ENCODE assay signal across 1 cellular context in genomic region chr1:99650773-99651437, GRCh38.
TF ChIP-seq lines count a peak whose summit lies in the region.

No MANE protein-coding gene starts in this region.

TF ChIP-seq in H1, 55 proteins besides CTCF, POLR2A, EP300 and RAD21:
- TF ChIP-seq BCL11A (IDR thresholded peaks at IDR 0.05; ENCODE audit: low read depth in 2 of 2, low read length in 2 of 2): no peak
- no peak; the same call in 1 of the 2 replicates for TF ChIP-seq TEAD4 (IDR thresholded peaks at IDR 0.05; ENCODE audit: low read depth, low read length)
- no peak for TF ChIP-seq NRF1 (IDR thresholded peaks at IDR 0.05; ENCODE audit: low read depth, low read length)
- TF ChIP-seq RXRA (IDR thresholded peaks at IDR 0.05; ENCODE audit: insufficient read depth, low read depth, low read length): no peak
- TF ChIP-seq BACH1 (IDR thresholded peaks at IDR 0.05; ENCODE audit: low read length): no peak
- TF ChIP-seq TAF1 (IDR thresholded peaks at IDR 0.05; ENCODE audit: low read depth, low read length): no peak
- TF ChIP-seq SUZ12 (IDR thresholded peaks at IDR 0.05; ENCODE audit: low read length): no peak
- no peak for TF ChIP-seq MAX (IDR thresholded peaks at IDR 0.05)
- no peak for TF ChIP-seq TAF7 (optimal IDR thresholded peaks at IDR 0.05; ENCODE audit: borderline replicate concordance, low read depth, low read length)
- no peak for TF ChIP-seq KDM4A (IDR thresholded peaks at IDR 0.05; ENCODE audit: low read depth, low read length, severe bottlenecking)
- TF ChIP-seq RFX5 (IDR thresholded peaks at IDR 0.05; ENCODE audit: borderline replicate concordance, low read depth, low read length): no peak
- no peak for TF ChIP-seq ZNF274 (IDR thresholded peaks at IDR 0.05; ENCODE audit: borderline replicate concordance, extremely low read depth, low read length)
- no peak for TF ChIP-seq JUND (IDR thresholded peaks at IDR 0.05; ENCODE audit: low read length)
- no peak for TF ChIP-seq GTF2F1 (IDR thresholded peaks at IDR 0.05; ENCODE audit: borderline replicate concordance, low read depth, low read length)
- TF ChIP-seq TBP (IDR thresholded peaks at IDR 0.05; ENCODE audit: low read depth, low read length): no peak
- no peak for TF ChIP-seq HDAC6 (IDR thresholded peaks at IDR 0.05; ENCODE audit: low read depth, low read length)
- no peak for TF ChIP-seq MAFK (IDR thresholded peaks at IDR 0.05; ENCODE audit: low read depth, low read length)
- no peak for TF ChIP-seq CBX8 (IDR thresholded peaks at IDR 0.05; ENCODE audit: borderline replicate concordance, low read depth, low read length)
